ENCODE assay signal across 18 cellular contexts in the genomic region with DNA sequence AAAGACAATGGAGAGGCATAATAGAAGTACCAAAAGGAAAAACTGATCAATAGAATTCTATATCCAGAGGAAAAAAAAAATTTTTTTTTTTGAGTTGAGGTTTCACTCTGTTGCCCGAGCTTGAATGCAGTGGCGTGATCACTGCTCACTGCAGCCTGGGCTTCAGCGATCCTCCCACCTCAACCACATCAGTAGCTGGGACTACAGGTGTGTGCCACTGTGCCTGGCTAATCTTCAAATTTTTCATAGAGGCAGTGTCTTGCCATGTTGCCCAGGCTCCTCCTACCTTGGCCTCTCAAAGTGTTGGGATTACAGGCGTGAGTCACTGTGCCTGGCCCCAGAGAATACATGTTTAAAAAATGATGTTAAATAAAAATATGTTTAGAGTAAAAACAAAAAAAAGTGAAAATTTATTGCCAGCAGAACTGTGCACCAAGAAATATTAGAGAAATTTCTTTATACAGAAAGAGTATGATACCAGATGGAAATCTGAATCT.
"Had no signal": no experiment of that assay in that cellular context is flagged by ENCODE, and none has a peak within 500 bp of the region (broad histone marks: within the 10 kb centered on the region; RNA-seq: fewer than 3 reads in every experiment).

No MANE protein-coding gene starts in this region.

- H3K36me3 ChIP-seq: gastrocnemius medialis, neutrophil, pancreas, right atrium auricular region, upper lobe of left lung had no signal

- DNase-seq: activated CD4-positive, alpha-beta memory T cell treated with anti-CD3 and anti-CD28 coated beads, Interleukin-2, amount 10 ng/mL, durations not matched to agents 7 days and 5 days; activated CD4-positive, alpha-beta T cell treated with anti-CD3 and anti-CD28 coated beads, Interleukin-2, amount 10 ng/mL, durations not matched to agents 24 days and 14 days; activated effector memory CD4-positive, alpha-beta T cell treated with anti-CD3 and anti-CD28 coated beads, Interleukin-2, amount 50 U/mL, for 16 hours; activated naive CD4-positive, alpha-beta T cell treated with anti-CD3 and anti-CD28 coated beads, Interleukin-2, amount 50 U/mL, for 16 hours; activated naive CD8-positive, alpha-beta T cell treated with anti-CD3 and anti-CD28 coated beads, Interleukin-2, amount 50 U/mL, for 24 hours; cortex of kidney; endodermal cell; gastrocnemius medialis; hippocampal formation; left ventricle myocardium superior; pancreas; psoas muscle; stimulated activated CD4-positive, alpha-beta T cell treated with anti-CD3 and anti-CD28 coated beads, Interleukin-4, amount 100 ng/mL, for 24 hours; stimulated activated naive CD8-positive, alpha-beta T cell treated with anti-CD3 and anti-CD28 coated beads, Interleukin-15, Interleukin-2, amounts not matched to agents 100 U/mL and 50 U/mL, for 24 hours; upper lobe of left lung had no signal

- H3K4me1 ChIP-seq: gastrocnemius medialis, pancreas, psoas muscle, right atrium auricular region, upper lobe of left lung had no signal

- H3K27me3 ChIP-seq: gastrocnemius medialis, neutrophil, right atrium auricular region, upper lobe of left lung had no signal

- H3K9me3 ChIP-seq: gastrocnemius medialis, neutrophil, pancreas, psoas muscle, right atrium auricular region, upper lobe of left lung had no signal

- FAIRE-seq: pancreas had no signal

- ATAC-seq: activated naive CD8-positive, alpha-beta T cell treated with anti-CD3 and anti-CD28 coated beads, Interleukin-2, amount 50 U/mL, for 24 hours; gastrocnemius medialis; left ventricle myocardium superior; pancreas; psoas muscle; stimulated activated naive CD8-positive, alpha-beta T cell treated with anti-CD3 and anti-CD28 coated beads, Interleukin-15, Interleukin-2, amounts not matched to agents 100 U/mL and 50 U/mL, for 24 hours had no signal

- H3K4me3 ChIP-seq: gastrocnemius medialis, pancreas, psoas muscle, right atrium auricular region, upper lobe of left lung had no signal

- H3K27ac ChIP-seq: epithelial cell of prostate, gastrocnemius medialis, neutrophil, pancreas, psoas muscle, right atrium auricular region, upper lobe of left lung had no signal
